In genomic region chr14:73747386-73748211, GRCh38 we compare ENCODE assay signal across 10 cellular contexts. TPM values are rescaled to one million over a fixed set of nuclear protein-coding genes. Genes with fewer than 3 reads are reported as not detected.
DNase-seq lines count a peak whose midpoint lies in the region; ATAC-seq, FAIRE-seq and TF ChIP-seq lines count a peak whose summit lies in the region.
"Had no signal": no experiment of that assay in that cellular context is flagged by ENCODE, and none has a peak within 500 bp of the region (broad histone marks: within the 10 kb centered on the region; RNA-seq: fewer than 3 reads in every experiment).

No MANE protein-coding gene starts in this region.

- H3K27me3 Mint-ChIP-seq in activated naive CD8-positive, alpha-beta T cell treated with anti-CD3 and anti-CD28 coated beads for 36 hours, result no peaks in the 10 kb centered on the region

- intact Hi-C loops in HepG2 (cut with micrococcal nuclease; ENCODE audit: unreplicated experiment) (no loop called here), right lobe of liver (cut with DNase I) (no loop called here)

- H3K4me3 Mint-ChIP-seq in activated naive CD8-positive, alpha-beta T cell treated with anti-CD3 and anti-CD28 coated beads for 36 hours, result peak overlapping the region; percentile 14

- H3K4me3 ChIP-seq in HepG2 (replicated peaks in 1 of 3; ENCODE audit: insufficient read depth in 1 of 3, low read depth in 2 of 3, low read length in 3 of 3) (no peak overlapping the region), right lobe of liver (no peak overlapping the region), mucosa of stomach (ENCODE audit: low read length) (no peak overlapping the region)

- H3K27ac ChIP-seq in HepG2 (ENCODE audit: extremely low read length, insufficient read depth, low read length) (no peak overlapping the region), right lobe of liver (no peak overlapping the region)

- H3K36me3 Mint-ChIP-seq in activated naive CD8-positive, alpha-beta T cell treated with anti-CD3 and anti-CD28 coated beads for 36 hours, result peaks cover 29% of the 10 kb centered on the region

- H3K9me3 Mint-ChIP-seq in activated naive CD8-positive, alpha-beta T cell treated with anti-CD3 and anti-CD28 coated beads for 36 hours, result no peaks in the 10 kb centered on the region

- CTCF ChIA-PET in HepG2 (lab: Yijun Ruan, JAX; ENCODE audit: low intra/inter-chr PET ratio, low total read pairs), result interaction anchor here (0.8 kb wide), 1 partner anchor 78 kb away, joined by 3 read pairs; no protein-coding TSS in a partner anchor

- H3K27ac Mint-ChIP-seq in activated naive CD8-positive, alpha-beta T cell treated with anti-CD3 and anti-CD28 coated beads for 36 hours, result peak overlapping the region; percentile 66

- no peak overlapping the region for H2AFZ ChIP-seq in HepG2 (ENCODE audit: low read length)

- no peaks in the 10 kb centered on the region for H3K9me3 ChIP-seq in HepG2 (ENCODE audit: low read length)
- H3K9me3 ChIP-seq in right lobe of liver, result no peaks in the 10 kb centered on the region
- no peaks in the 10 kb centered on the region for H3K9me3 ChIP-seq in mucosa of stomach (ENCODE audit: control insufficient read depth, low read length)

- TF ChIP-seq CTCF in HepG2 (CRISPR knock-in tag; IDR thresholded peaks at IDR 0.05) (no peak), right lobe of liver (IDR thresholded peaks at IDR 0.05) (no peak)

- TF ChIP-seq EP300 in HepG2 (IDR thresholded peaks at IDR 0.05; ENCODE audit: low read depth in 2 of 2, low read length in 2 of 2) (no peak), HepG2 (CRISPR knock-in tag; IDR thresholded peaks at IDR 0.05; ENCODE audit: borderline replicate concordance) (no peak)

- 60% methylated on average over 9 of the region's 9 CpGs for WGBS in HepG2 (ENCODE audit: low lambda C conversion rate)
- WGBS in right lobe of liver (ENCODE audit: insufficient coverage, low coverage, low lambda C conversion rate, missing lambda C conversion rate), result 60% methylated on average over 5 of the region's 9 CpGs

- peaks cover 99% of the 10 kb centered on the region for H3K79me2 ChIP-seq in HepG2 (ENCODE audit: insufficient read depth, low read length)

- FAIRE-seq in HepG2 (lab: Jason Lieb, UNC) (no peak), urothelium cell line (lab: Jason Lieb, UNC) (peak; percentile 53)
- FAIRE-seq: islet of Langerhans had no signal

- peaks cover 0 to 9% of the 10 kb centered on the region in 2 experiments; a peak in 3 of 5 replicates for H3K36me3 ChIP-seq in HepG2 (replicated peaks in 1 of 2; ENCODE audit: control insufficient read depth in 1 of 2, insufficient read depth in 2 of 2, low read length in 2 of 2)
- no peaks in the 10 kb centered on the region for H3K36me3 ChIP-seq in right lobe of liver
- no peaks in the 10 kb centered on the region for H3K36me3 ChIP-seq in mucosa of stomach (ENCODE audit: control insufficient read depth, insufficient read depth, low read length)

- DNase-seq in HepG2 (ENCODE audit: low spot score), result no peak
- DNase-seq in right lobe of liver, result no peak
- DNase-seq in activated naive CD8-positive, alpha-beta T cell treated with anti-CD3 and anti-CD28 coated beads for 36 hours, result no peak
- DNase-seq in urothelium cell line (ENCODE audit: low spot score), result no peak
- DNase-seq in SK-N-DZ (ENCODE audit: low spot score), result no peak
- DNase-seq in DMS153 (lab: John Stamatoyannopoulos, UW), result no peak
- DNase-seq: NCI-H1694 had no signal

- no peak for TF ChIP-seq RAD21 in HepG2 (CRISPR knock-in tag; IDR thresholded peaks at IDR 0.05)

- peaks cover 94% of the 10 kb centered on the region for H3K4me1 Mint-ChIP-seq in activated naive CD8-positive, alpha-beta T cell treated with anti-CD3 and anti-CD28 coated beads for 36 hours

- H3K4me1 ChIP-seq in HepG2 (ENCODE audit: insufficient read depth, low read length), result peaks cover 99% of the 10 kb centered on the region
- peaks cover 5 to 86% (median 53%) of the 10 kb centered on the region in 4 donors for H3K4me1 ChIP-seq in right lobe of liver
- peaks cover 97% of the 10 kb centered on the region for H3K4me1 ChIP-seq in mucosa of stomach (ENCODE audit: control insufficient read depth, insufficient read depth, low read length)

- H3K9ac ChIP-seq in HepG2 (ENCODE audit: insufficient read depth, low read depth, low read length), result no peak overlapping the region; the same call in 1 of the 2 replicates
- peak overlapping the region; percentile 43 for H3K9ac ChIP-seq in mucosa of stomach (ENCODE audit: low read length)

- H3K4me2 ChIP-seq in HepG2 (ENCODE audit: low read depth, low read length), result no peak overlapping the region

- peaks cover 93% of the 10 kb centered on the region for H4K20me1 ChIP-seq in HepG2 (ENCODE audit: insufficient read depth, low read length)

- POLR2A ChIA-PET in HepG2 (lab: Yijun Ruan, JAX), result interaction anchor here (0.8 to 1.3 kb wide), 2 partner anchors 12 to 91 kb away, joined by 3 read pairs; a partner anchor contains a TSS

- BruUV-seq in HepG2 (replicated peaks; lab: Mats Ljungman, UMichigan), result no TSS peak

- TF ChIP-seq POLR2A in HepG2 (IDR thresholded peaks at IDR 0.05; ENCODE audit: insufficient read depth in 1 of 2, low read depth in 2 of 2, low read length in 2 of 2) (no peak), right lobe of liver (IDR thresholded peaks at IDR 0.05) (no peak)

- H3K27me3 ChIP-seq in HepG2 (ENCODE audit: control insufficient read depth in 1 of 2, insufficient read depth in 2 of 2, low read length in 2 of 2) (no peaks in the 10 kb centered on the region), right lobe of liver (no peaks in the 10 kb centered on the region), mucosa of stomach (ENCODE audit: control insufficient read depth, insufficient read depth, low read length) (no peaks in the 10 kb centered on the region)

- in situ Hi-C loops in HepG2 (cut with HindIII; ENCODE audit: extremely low pct_ligation_motif_present, low pct_unique_long_range_greater_than_20kb), result loop anchor here (25.0 kb wide), 1 partner anchor 290 kb away; no protein-coding TSS in a partner anchor

- ATAC-seq in HepG2, result no peak; the same call in 2 of the 3 replicates
- no peak for ATAC-seq in right lobe of liver
- no peak for ATAC-seq in HG03469 (IDR thresholded peaks at IDR 0.05; ENCODE audit: unreplicated experiment)

TF ChIP-seq in HepG2, 621 proteins besides CTCF, POLR2A, EP300 and RAD21 (continues in another document):
- TF ChIP-seq MXD4 (CRISPR knock-in tag; IDR thresholded peaks at IDR 0.05) (no peak), ZNF652 (CRISPR knock-in tag; IDR thresholded peaks at IDR 0.05; ENCODE audit: borderline replicate concordance, low read depth) (peak; percentile 92), ATF6 (CRISPR knock-in tag; conservative IDR thresholded peaks at IDR 0.05) (no peak), TAF15 (IDR thresholded peaks at IDR 0.05; ENCODE audit: low read depth, low read length, poor library complexity, severe bottlenecking) (no peak), TRIM24 (CRISPR knock-in tag; IDR thresholded peaks at IDR 0.05) (no peak), RFXAP (CRISPR knock-in tag; IDR thresholded peaks at IDR 0.05; ENCODE audit: borderline replicate concordance) (no peak), HNF4G (IDR thresholded peaks at IDR 0.05; ENCODE audit: borderline replicate concordance, low read depth, low read length) (peak; percentile 67; the same call in 1 of the 2 replicates), HNF4G (CRISPR knock-in tag; IDR thresholded peaks at IDR 0.05; ENCODE audit: borderline replicate concordance, low read depth) (no peak), ELF3 (CRISPR knock-in tag; IDR thresholded peaks at IDR 0.05) (no peak)

RNA-seq across cellular contexts. Expression of gene PNMA1, which starts 33.4 kb away (rescaled TPM):
- total RNA-seq in HepG2 (2016; rRNA removed; fragmentation: Illumina TruSeq; extraction: Trizol), result 8.3 and 10.7 TPM in 2 replicates
- total RNA-seq in HepG2 (2016; cell fraction: cytosol; rRNA removed; fragmentation: Illumina TruSeq; extraction: Trizol; ENCODE audit: low read depth), result 1.8 and 1.9 TPM in 2 replicates
- total RNA-seq in HepG2 (2016; cell fraction: insoluble cytoplasmic fraction; rRNA removed; fragmentation: Illumina TruSeq; extraction: Trizol), result 8.5 and 12.1 TPM in 2 replicates
- 7.8 and 8.3 TPM in 2 replicates for total RNA-seq in HepG2 (2016; cell fraction: membrane; rRNA removed; fragmentation: Illumina TruSeq; extraction: Trizol)
- 8.6 and 9.7 TPM in 2 replicates for total RNA-seq in HepG2 (2016; cell fraction: nucleus; rRNA removed; fragmentation: Illumina TruSeq; extraction: Trizol)
- polyA plus RNA-seq in HepG2 (2011; rRNA removed), result 6.6 and 7.0 TPM in 2 replicates
- polyA plus RNA-seq in HepG2 (2011; cell fraction: cytosol; rRNA removed), result 5.3 and 6.7 TPM in 2 replicates
- 6.4 and 7.7 TPM in 2 replicates for polyA plus RNA-seq in HepG2 (2011; cell fraction: nucleus; rRNA removed)
- 14.1 and 14.8 TPM in 2 replicates for polyA plus RNA-seq in HepG2 (2012)
- 2.5 and 2.9 TPM in 2 replicates for polyA plus RNA-seq in HepG2 (2016; cell fraction: cytosol; fragmentation: Illumina TruSeq; extraction: Trizol; ENCODE audit: low read depth)
- 18.3 and 20.9 TPM in 2 replicates for polyA plus RNA-seq in HepG2 (2016; cell fraction: insoluble cytoplasmic fraction; fragmentation: Illumina TruSeq; extraction: Trizol; ENCODE audit: low read depth)
- 7.0 and 8.6 TPM in 2 replicates for polyA plus RNA-seq in HepG2 (2016; cell fraction: membrane; fragmentation: Illumina TruSeq; extraction: Trizol; ENCODE audit: low read depth)
- polyA plus RNA-seq in HepG2 (2016; cell fraction: nucleus; fragmentation: Illumina TruSeq; extraction: Trizol; ENCODE audit: insufficient read depth, low read depth), result 17.9 and 18.6 TPM in 2 replicates
- polyA minus RNA-seq in HepG2 (2011; rRNA and poly(A)+ RNA removed; ENCODE audit: low replicate concordance), result 5.1 and 5.4 TPM in 2 replicates
- polyA minus RNA-seq in HepG2 (2011; cell fraction: cytosol; rRNA and poly(A)+ RNA removed), result 5.6 and 6.3 TPM in 2 replicates
- polyA minus RNA-seq in HepG2 (2011; cell fraction: nucleus; rRNA and poly(A)+ RNA removed), result 4.8 and 7.0 TPM in 2 replicates
- 1 to 10 TPM; 1.7 to 7.6 (median 3.7) TPM for total RNA-seq in right lobe of liver
- total RNA-seq in activated naive CD8-positive, alpha-beta T cell treated with anti-CD3 and anti-CD28 coated beads for 36 hours, result 10 to 100 TPM; 26.6 to 28.3 TPM
- polyA plus RNA-seq in SK-N-DZ (2014; cell fraction: cytosol; rRNA removed), result 69.4 and 76.0 TPM in 2 replicates
- polyA plus RNA-seq in SK-N-DZ (2014; cell fraction: nucleus; rRNA removed), result 26.7 and 29.0 TPM in 2 replicates
